22 cellular contexts compared by ENCODE assay signal in the genomic region with DNA sequence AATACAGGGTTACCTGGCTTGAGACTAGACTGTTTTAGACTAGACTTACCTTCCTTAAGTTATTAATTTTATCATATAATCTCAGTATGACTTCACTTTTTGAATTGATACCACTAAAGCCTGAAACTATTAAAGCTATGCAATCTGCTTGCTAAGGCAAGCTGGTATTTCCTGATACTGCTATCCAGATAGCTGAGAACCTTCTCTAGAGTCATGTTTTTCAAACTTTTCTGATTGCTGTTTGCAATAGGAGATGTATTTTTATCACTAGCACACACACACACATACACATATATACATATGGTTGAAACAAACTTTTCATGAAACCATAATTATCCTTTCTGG. TPM values are rescaled to one million over a fixed set of nuclear protein-coding genes. Genes with fewer than 3 reads are reported as not detected.
DNase-seq lines count a peak whose midpoint lies in the region; ATAC-seq and TF ChIP-seq lines count a peak whose summit lies in the region.
"Had no signal": no experiment of that assay in that cellular context is flagged by ENCODE, and none has a peak within 500 bp of the region (broad histone marks: within the 10 kb centered on the region; RNA-seq: fewer than 3 reads in every experiment).

No MANE protein-coding gene starts in this region.

- peaks cover 17% of the 10 kb centered on the region for H3K4me1 ChIP-seq in fibroblast of lung (ENCODE audit: control insufficient read depth, extremely low read depth, insufficient read depth, low read length)
- H3K4me1 ChIP-seq: vagina had no signal

- peak; percentile 73 for ATAC-seq in SK-N-SH treated with all-trans-retinoic acid at 6 μM for 48 hours
- ATAC-seq in activated naive CD8-positive, alpha-beta T cell treated with anti-CD3 and anti-CD28 coated beads, Interleukin-2, amount 50 U/mL, for 24 hours: no peak
- ATAC-seq: naive thymus-derived CD8-positive, alpha-beta T cell had no signal

- peak overlapping the region; percentile 45 for H3K27ac ChIP-seq in fibroblast of lung (ENCODE audit: insufficient read depth, low read length)
- H3K27ac ChIP-seq: vagina had no signal

- H3K36me3 ChIP-seq in fibroblast of lung (ENCODE audit: control insufficient read depth, insufficient read depth, low read length): no peaks in the 10 kb centered on the region
- H3K36me3 ChIP-seq: adrenal gland, HAP-1, vagina had no signal

- TF ChIP-seq CTCF in fibroblast of lung (conservative IDR thresholded peaks at IDR 0.05 in 1 of 2, IDR thresholded peaks at IDR 0.05 in 1 of 2; ENCODE audit: low read depth in 1 of 2, low read length in 2 of 2) (no peak), progenitor cell of endocrine pancreas (IDR thresholded peaks at IDR 0.05; ENCODE audit: unreplicated experiment) (no peak)

- H3K9me3 ChIP-seq in fibroblast of lung (ENCODE audit: control insufficient read depth, insufficient read depth, low read depth, low read length): no peaks in the 10 kb centered on the region
- H3K9me3 ChIP-seq: adrenal gland, HAP-1, vagina had no signal

- H3K4me2 ChIP-seq in fibroblast of lung (ENCODE audit: extremely low read depth, insufficient read depth, low read length): peak overlapping the region; percentile 69

- no peaks in the 10 kb centered on the region for H3K9me3 Mint-ChIP-seq in progenitor cell of endocrine pancreas (ENCODE audit: low read depth)
- no peaks in the 10 kb centered on the region for H3K9me3 Mint-ChIP-seq in activated naive CD8-positive, alpha-beta T cell treated with anti-CD3 and anti-CD28 coated beads, Interleukin-2, amount 50 U/mL, for 24 hours
- H3K9me3 Mint-ChIP-seq in activated CD4-positive, alpha-beta memory T cell treated with anti-CD3 and anti-CD28 coated beads, Interleukin-2, amount 10 ng/mL, durations not matched to agents 7 days and 5 days: no peaks in the 10 kb centered on the region
- H3K9me3 Mint-ChIP-seq: activated CD4-positive, alpha-beta memory T cell treated with anti-CD3 and anti-CD28 coated beads for 36 hours had no signal

- H4K20me1 ChIP-seq in fibroblast of lung (ENCODE audit: control insufficient read depth, extremely low read depth, insufficient read depth, low read length): no peaks in the 10 kb centered on the region

- H3K27me3 ChIP-seq in fibroblast of lung (ENCODE audit: control insufficient read depth, insufficient read depth, low read length): no peaks in the 10 kb centered on the region
- H3K27me3 ChIP-seq: adrenal gland, vagina had no signal

- H3K9ac ChIP-seq in fibroblast of lung (ENCODE audit: insufficient read depth, low read length): no peak overlapping the region

- no peak overlapping the region for H2AFZ ChIP-seq in fibroblast of lung (ENCODE audit: low read length)

- CTCF ChIA-PET in activated CD4-positive, alpha-beta memory T cell treated with anti-CD3 and anti-CD28 coated beads, Interleukin-2, amount 10 ng/mL, durations not matched to agents 7 days and 5 days (lab: Charles Lee): no interaction called here

- POLR2A ChIA-PET in activated CD4-positive, alpha-beta memory T cell treated with anti-CD3 and anti-CD28 coated beads, Interleukin-2, amount 10 ng/mL, durations not matched to agents 7 days and 5 days (lab: Charles Lee): no interaction called here

- H3K4me1 Mint-ChIP-seq in progenitor cell of endocrine pancreas (ENCODE audit: low read depth): peaks cover 8% of the 10 kb centered on the region
- no peaks in the 10 kb centered on the region for H3K4me1 Mint-ChIP-seq in activated naive CD8-positive, alpha-beta T cell treated with anti-CD3 and anti-CD28 coated beads, Interleukin-2, amount 50 U/mL, for 24 hours
- no peaks in the 10 kb centered on the region for H3K4me1 Mint-ChIP-seq in activated CD4-positive, alpha-beta memory T cell treated with anti-CD3 and anti-CD28 coated beads, Interleukin-2, amount 10 ng/mL, durations not matched to agents 7 days and 5 days
- H3K4me1 Mint-ChIP-seq: CD14-positive monocyte; memory B cell; naive thymus-derived CD8-positive, alpha-beta T cell had no signal

- no peaks in the 10 kb centered on the region for H3K79me2 ChIP-seq in fibroblast of lung (ENCODE audit: control insufficient read depth, insufficient read depth, low read length)

- peak; percentile 40 for DNase-seq in EL
- peak in 1 of 2 donors; percentile 40 for DNase-seq in fibroblast of lung (ENCODE audit: low read depth in 2 of 2)
- no peak for DNase-seq in progenitor cell of endocrine pancreas (ENCODE audit: low spot score, unreplicated experiment)
- no peak for DNase-seq in activated naive CD8-positive, alpha-beta T cell treated with anti-CD3 and anti-CD28 coated beads, Interleukin-2, amount 50 U/mL, for 24 hours
- no peak for DNase-seq in NCI-H2081 treated with DMSO at 0.1 percent for 48 hours (lab: John Stamatoyannopoulos, UW)
- DNase-seq in activated CD4-positive, alpha-beta memory T cell treated with anti-CD3 and anti-CD28 coated beads, Interleukin-2, amount 10 ng/mL, durations not matched to agents 7 days and 5 days: no peak
- DNase-seq in NCI-H1436 (lab: John Stamatoyannopoulos, UW): no peak
- DNase-seq: activated CD4-positive, alpha-beta memory T cell treated with anti-CD3 and anti-CD28 coated beads for 36 hours; activated CD4-positive, CD25-positive, alpha-beta regulatory T cell; activated effector memory CD4-positive, alpha-beta T cell treated with Interleukin-2 at 50 U/mL for 16 hours; central memory CD4-positive, alpha-beta T cell; erythroblast; naive thymus-derived CD8-positive, alpha-beta T cell; NCI-H1694 treated with DMSO at 0.1 percent for 48 hours; substantia nigra; SW 1271 had no signal

- H3K27me3 Mint-ChIP-seq in progenitor cell of endocrine pancreas: no peaks in the 10 kb centered on the region
- H3K27me3 Mint-ChIP-seq in activated naive CD8-positive, alpha-beta T cell treated with anti-CD3 and anti-CD28 coated beads, Interleukin-2, amount 50 U/mL, for 24 hours: peaks cover 3% of the 10 kb centered on the region
- H3K27me3 Mint-ChIP-seq in activated CD4-positive, alpha-beta memory T cell treated with anti-CD3 and anti-CD28 coated beads, Interleukin-2, amount 10 ng/mL, durations not matched to agents 7 days and 5 days: peaks cover 3% of the 10 kb centered on the region
- H3K27me3 Mint-ChIP-seq: activated CD4-positive, alpha-beta memory T cell treated with anti-CD3 and anti-CD28 coated beads for 36 hours had no signal

- peak overlapping the region; percentile 69 for H3K27ac Mint-ChIP-seq in progenitor cell of endocrine pancreas
- H3K27ac Mint-ChIP-seq in activated naive CD8-positive, alpha-beta T cell treated with anti-CD3 and anti-CD28 coated beads, Interleukin-2, amount 50 U/mL, for 24 hours: no peak overlapping the region
- H3K27ac Mint-ChIP-seq in activated CD4-positive, alpha-beta memory T cell treated with anti-CD3 and anti-CD28 coated beads, Interleukin-2, amount 10 ng/mL, durations not matched to agents 7 days and 5 days: no peak overlapping the region
- H3K27ac Mint-ChIP-seq: activated CD4-positive, alpha-beta memory T cell treated with anti-CD3 and anti-CD28 coated beads for 36 hours; CD14-positive monocyte; memory B cell; naive thymus-derived CD8-positive, alpha-beta T cell had no signal

- H3K4me3 ChIP-seq in fibroblast of lung (replicated peaks in 1 of 4; ENCODE audit: control extremely low read depth in 1 of 4, insufficient read depth in 1 of 4, low read depth in 3 of 4, low read length in 4 of 4): no peak overlapping the region
- H3K4me3 ChIP-seq: HAP-1, vagina had no signal

- no peaks in the 10 kb centered on the region for H3K36me3 Mint-ChIP-seq in progenitor cell of endocrine pancreas (ENCODE audit: insufficient read depth)
- no peaks in the 10 kb centered on the region for H3K36me3 Mint-ChIP-seq in activated naive CD8-positive, alpha-beta T cell treated with anti-CD3 and anti-CD28 coated beads, Interleukin-2, amount 50 U/mL, for 24 hours (ENCODE audit: low read depth)
- H3K36me3 Mint-ChIP-seq in activated CD4-positive, alpha-beta memory T cell treated with anti-CD3 and anti-CD28 coated beads, Interleukin-2, amount 10 ng/mL, durations not matched to agents 7 days and 5 days (ENCODE audit: low read depth): no peaks in the 10 kb centered on the region
- H3K36me3 Mint-ChIP-seq: activated CD4-positive, alpha-beta memory T cell treated with anti-CD3 and anti-CD28 coated beads for 36 hours; CD14-positive monocyte; memory B cell; naive thymus-derived CD8-positive, alpha-beta T cell had no signal

- H3K4me3 Mint-ChIP-seq in progenitor cell of endocrine pancreas (ENCODE audit: low read depth): no peak overlapping the region
- no peak overlapping the region for H3K4me3 Mint-ChIP-seq in activated naive CD8-positive, alpha-beta T cell treated with anti-CD3 and anti-CD28 coated beads, Interleukin-2, amount 50 U/mL, for 24 hours
- no peak overlapping the region for H3K4me3 Mint-ChIP-seq in activated CD4-positive, alpha-beta memory T cell treated with anti-CD3 and anti-CD28 coated beads, Interleukin-2, amount 10 ng/mL, durations not matched to agents 7 days and 5 days
- H3K4me3 Mint-ChIP-seq: activated CD4-positive, alpha-beta memory T cell treated with anti-CD3 and anti-CD28 coated beads for 36 hours; CD14-positive monocyte; memory B cell; naive thymus-derived CD8-positive, alpha-beta T cell had no signal

TF ChIP-seq in SK-N-SH treated with all-trans-retinoic acid at 6 μM for 48 hours, 23 proteins besides CTCF, POLR2A, EP300 and RAD21 (continues in another document):
- TF ChIP-seq CREB5 (CRISPR knock-in tag; IDR thresholded peaks at IDR 0.05; ENCODE audit: low read depth) (no peak), ZNF70 (CRISPR knock-in tag; IDR thresholded peaks at IDR 0.05) (no peak), TOX (CRISPR knock-in tag; IDR thresholded peaks at IDR 0.05; ENCODE audit: borderline replicate concordance) (no peak), ZNF565 (CRISPR knock-in tag; conservative IDR thresholded peaks at IDR 0.05; ENCODE audit: low read depth) (no peak), PPARA (CRISPR knock-in tag; IDR thresholded peaks at IDR 0.05; ENCODE audit: borderline replicate concordance) (no peak), ZC3H10 (CRISPR knock-in tag; IDR thresholded peaks at IDR 0.05) (no peak), GLIS3 (CRISPR knock-in tag; IDR thresholded peaks at IDR 0.05) (no peak)

RNA-seq across cellular contexts. Expression of gene MAGI1, which starts 9.3 kb away (rescaled TPM):
- total RNA-seq in fibroblast of lung (8.0 and 15.7 TPM in 2 replicates), progenitor cell of endocrine pancreas (142 and 150 TPM in 2 replicates)
- 12.5 and 23.7 TPM in 2 replicates for polyA plus RNA-seq in fibroblast of lung
- polyA plus RNA-seq in fibroblast of lung (2012): 9.0 and 20.7 TPM in 2 replicates
- polyA minus RNA-seq in fibroblast of lung (ENCODE audit: low replicate concordance): 7.5 and 22.0 TPM in 2 replicates
- total RNA-seq in activated CD4-positive, alpha-beta memory T cell treated with anti-CD3 and anti-CD28 coated beads, Interleukin-2, amount 10 ng/mL, durations not matched to agents 7 days and 5 days: under 1 TPM; 0.18 to 0.25 TPM
- total RNA-seq: naive thymus-derived CD8-positive, alpha-beta T cell had no signal
- polyA plus RNA-seq: CD14-positive monocyte; naive thymus-derived CD8-positive, alpha-beta T cell had no signal
